8 cellular contexts compared by ENCODE assay signal in the genomic region with DNA sequence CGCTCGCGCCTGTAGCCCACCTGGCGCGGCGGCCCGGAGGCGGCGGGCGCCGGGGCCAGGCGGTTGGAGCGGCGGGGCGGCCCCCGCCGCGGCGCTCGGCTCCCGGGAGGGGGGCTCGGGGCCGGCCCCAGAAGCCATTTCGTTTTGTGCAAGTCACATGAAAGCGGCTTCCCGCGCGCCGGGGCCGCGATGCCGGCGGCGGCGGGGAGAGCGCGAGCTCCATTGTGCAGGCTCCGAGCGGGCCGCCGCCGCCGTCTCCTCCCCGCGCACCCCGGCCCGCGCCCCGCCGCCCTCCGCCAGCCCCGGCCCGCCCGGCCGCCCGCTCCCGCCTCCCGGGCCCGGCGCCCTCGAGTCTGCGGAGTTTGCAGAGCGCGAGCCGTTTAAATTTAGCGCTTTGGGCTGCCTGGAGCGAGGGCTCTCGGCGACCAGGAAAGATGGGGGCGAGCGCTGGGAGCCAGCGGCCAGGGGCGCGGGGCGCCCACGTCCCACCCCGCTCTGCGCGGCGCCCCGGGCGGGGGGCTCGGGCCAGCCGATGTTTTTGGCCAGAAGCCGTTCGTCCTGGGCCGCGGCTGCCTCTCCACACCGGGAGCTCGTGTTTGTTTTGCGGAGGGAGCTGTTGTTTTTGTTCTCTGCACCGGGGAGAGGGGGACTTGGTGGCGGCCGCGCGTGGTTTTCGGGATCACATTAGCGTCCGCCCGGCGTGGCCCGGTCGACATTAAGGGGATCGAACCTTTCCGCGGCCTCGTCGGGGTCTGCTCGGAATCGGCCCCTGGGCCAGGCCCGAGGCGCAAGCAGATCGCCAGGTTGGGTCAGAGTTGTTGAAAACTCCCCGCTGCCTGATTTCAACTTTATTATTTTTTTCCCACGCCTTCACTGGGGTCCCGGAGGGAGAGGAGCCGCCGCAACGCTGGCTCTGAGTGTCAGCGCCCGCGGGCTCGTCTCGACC. TPM values are rescaled to one million over a fixed set of nuclear protein-coding genes. Genes with fewer than 3 reads are reported as not detected.
A peak's percentile ranks its signal among the peaks of the same experiment; 100 is the strongest.
DNase-seq lines count a peak whose midpoint lies in the region; ATAC-seq and TF ChIP-seq lines count a peak whose summit lies in the region.

No MANE protein-coding gene starts in this region.

- intact Hi-C loops in adrenal gland (cut with DNase I) (no loop called here), right cardiac atrium (cut with DNase I) (no loop called here), prostate gland (cut with DNase I) (loop anchor here (5.0 kb wide), 1 partner anchor 60 kb away; no protein-coding TSS in a partner anchor)

- TF ChIP-seq CTCF in adrenal gland (IDR thresholded peaks at IDR 0.05), result no peak
- no peak for TF ChIP-seq CTCF in prostate gland (IDR thresholded peaks at IDR 0.05)

- ATAC-seq in right cardiac atrium (peak; percentile 4 to 19), GM21576 (IDR thresholded peaks at IDR 0.05; ENCODE audit: unreplicated experiment) (no peak)

- TF ChIP-seq POLR2A in adrenal gland (IDR thresholded peaks at IDR 0.05) (no peak), prostate gland (IDR thresholded peaks at IDR 0.05) (no peak)

- H3K27me3 ChIP-seq in adrenal gland (no peaks in the 10 kb centered on the region), right cardiac atrium (ENCODE audit: control insufficient read depth, insufficient read depth) (no peaks in the 10 kb centered on the region), prostate gland (replicated peaks; ENCODE audit: insufficient read depth) (no peaks in the 10 kb centered on the region)

- H3K9me3 ChIP-seq in adrenal gland (replicated peaks in 1 of 3) (no peaks in the 10 kb centered on the region), right cardiac atrium (ENCODE audit: control insufficient read depth, low read length) (peaks cover 2% of the 10 kb centered on the region), prostate gland (no peaks in the 10 kb centered on the region)

- H3K36me3 ChIP-seq in adrenal gland (replicated peaks in 1 of 2) (no peaks in the 10 kb centered on the region), prostate gland (no peaks in the 10 kb centered on the region)

- H3K27ac ChIP-seq in adrenal gland, result peak overlapping the region in 4 of 5 donors; percentile 41 to 87 (median 76)
- peak overlapping the region; percentile 86 for H3K27ac ChIP-seq in right cardiac atrium (ENCODE audit: low read length)
- peak overlapping the region; percentile 85 to 91 for H3K27ac ChIP-seq in prostate gland

- H3K4me3 ChIP-seq in adrenal gland, result peak overlapping the region in 2 of 4 donors; percentile 45 to 85
- H3K4me3 ChIP-seq in right cardiac atrium (ENCODE audit: low read length), result peak overlapping the region; percentile 90
- peak overlapping the region; percentile 57 to 58 for H3K4me3 ChIP-seq in prostate gland

- H3K4me1 ChIP-seq in adrenal gland (replicated peaks in 1 of 2) (peaks cover 13 to 19% of the 10 kb centered on the region in 2 donors), right cardiac atrium (ENCODE audit: control insufficient read depth, insufficient read depth, low read length) (peaks cover 5% of the 10 kb centered on the region), prostate gland (replicated peaks) (peaks cover 8% of the 10 kb centered on the region)

- DNase-seq in DMS 273 (lab: John Stamatoyannopoulos, UW; ENCODE audit: unreplicated experiment), result peak; percentile 64
- DNase-seq in DMS 273 treated with DMSO at 0.1 percent for 48 hours (lab: John Stamatoyannopoulos, UW), result no peak
- DNase-seq in NCI-H2171 (lab: John Stamatoyannopoulos, UW), result peak; percentile 38
- peak in 4 of 7 donors; percentile 26 to 39 (median 36) for DNase-seq in adrenal gland
- DNase-seq in right cardiac atrium, result peak in 2 of 3 donors; percentile 72
- DNase-seq in prostate gland (ENCODE audit: low spot score), result no peak
- no peak for DNase-seq in NCI-H524 treated with DMSO at 0.1 percent for 48 hours (lab: John Stamatoyannopoulos, UW)

- WGBS in adrenal gland, 4 donors, result 1 to 8% (median 1%) methylated on average over 26 to 124 of the region's 124 CpGs
- WGBS in right cardiac atrium, result under 1% methylated on average over 123 of the region's 124 CpGs
- under 1% methylated on average over 58 of the region's 124 CpGs for WGBS in prostate gland

RNA-seq across cellular contexts. Expression of a gene that starts 1.0 kb away (rescaled TPM):
- total RNA-seq in adrenal gland (10 to 100 TPM in 1 of 8 donors, 1 to 10 TPM in 7; 3.9 to 11.5 (median 5.1) TPM), right cardiac atrium (10 to 100 TPM in 3 of 4 donors, 1 to 10 TPM in 1; 9.5 to 13.2 (median 11.8) TPM), prostate gland (10 to 100 TPM; 10.3 to 15.4 TPM)
- polyA plus RNA-seq in adrenal gland (1 to 10 TPM; 1.6 to 4.6 (median 2.3) TPM), right cardiac atrium (6.7 TPM)

RNA-seq across cellular contexts. Expression of a gene that starts 55.9 kb away (rescaled TPM):
- total RNA-seq in adrenal gland (10 to 100 TPM; 29.5 to 79.1 (median 42.3) TPM), right cardiac atrium (10 to 100 TPM; 28.8 to 36.0 (median 33.9) TPM), prostate gland (10 to 100 TPM; 13.1 to 57.7 TPM)
- polyA plus RNA-seq in adrenal gland (10 to 100 TPM; 29.1 to 98.1 (median 29.3) TPM), right cardiac atrium (26.4 TPM)

Comparison
In these comparisons a context has a peak if more than half of its experiments do, and no peak if none do; other contexts are left out.
1. DNase-seq: peak in DMS 273 (single experiment), NCI-H2171 (single experiment), adrenal gland (4 of 7) and right cardiac atrium (2 of 3); none in DMS 273 treated with DMSO at 0.1 percent for 48 hours (single experiment), prostate gland (single experiment) and NCI-H524 treated with DMSO at 0.1 percent for 48 hours (single experiment).
2. Peak in every context shown above with its lines, with median percentiles within 50 percentile points of each other: H3K27ac ChIP-seq.